In genomic region chr2:37917281-37918228, GRCh38 we compare ENCODE assay signal across 23 cellular contexts. TPM values are rescaled to one million over a fixed set of nuclear protein-coding genes. Genes with fewer than 3 reads are reported as not detected.
DNase-seq lines count a peak whose midpoint lies in the region; ATAC-seq, FAIRE-seq and TF ChIP-seq lines count a peak whose summit lies in the region.
"Had no signal": no experiment of that assay in that cellular context is flagged by ENCODE, and none has a peak within 500 bp of the region (broad histone marks: within the 10 kb centered on the region; RNA-seq: fewer than 3 reads in every experiment).

No MANE protein-coding gene starts in this region.

- no CpG with 5 or more reads among the region's 9 CpGs for WGBS in IMR-90 (ENCODE audit: extremely low coverage in 2 of 2, insufficient read length in 1 of 2), 2 experiments
- 74% methylated on average over 9 of the region's 9 CpGs for WGBS in mammary epithelial cell (ENCODE audit: low coverage, missing lambda C conversion rate)

- no peak overlapping the region for H2AK9ac ChIP-seq in IMR-90 (replicated peaks; ENCODE audit: low read depth, low read length, poor library complexity)

- 0 out of 4 replicates have a peak, but pooled peaks cover 0 to 5% of the 10 kb centered on the region in 2 experiments for H3K79me1 ChIP-seq in IMR-90 (ENCODE audit: low read depth in 1 of 2, low read length in 2 of 2)

- H3K4me2 ChIP-seq in IMR-90 (ENCODE audit: low read depth, low read length) (peak overlapping the region; percentile 35; the same call in 1 of the 2 replicates), mammary epithelial cell (ENCODE audit: insufficient read depth, low read depth, low read length) (peak overlapping the region; percentile 79), keratinocyte (ENCODE audit: control insufficient read depth, extremely low read depth, insufficient read depth, low read depth, low read length) (peak overlapping the region; percentile 74)
- H3K4me2 ChIP-seq: smooth muscle cell had no signal

- no peak overlapping the region for H3K4ac ChIP-seq in IMR-90 (ENCODE audit: low read depth, low read length)

- H2BK5ac ChIP-seq in IMR-90 (ENCODE audit: low read depth, low read length, poor library complexity, severe bottlenecking) = peak overlapping the region; percentile 64

- no peak overlapping the region for H3K56ac ChIP-seq in IMR-90 (ENCODE audit: extremely low read depth, insufficient read depth, low read length)

- no peaks in the 10 kb centered on the region for H3K36me3 ChIP-seq in IMR-90 (ENCODE audit: control insufficient read depth, insufficient read depth, low read length)
- no peaks in the 10 kb centered on the region for H3K36me3 ChIP-seq in mammary epithelial cell (ENCODE audit: insufficient read depth, low read length)
- H3K36me3 ChIP-seq in keratinocyte (ENCODE audit: control insufficient read depth in 2 of 2, extremely low read depth in 1 of 2, insufficient read depth in 2 of 2, low read length in 2 of 2) = no peaks in the 10 kb centered on the region
- H3K36me3 ChIP-seq in stomach smooth muscle (ENCODE audit: control insufficient read depth in 2 of 2, insufficient read depth in 2 of 2, low read length in 2 of 2) = no peaks in the 10 kb centered on the region
- H3K36me3 ChIP-seq in left lung = no peaks in the 10 kb centered on the region
- H3K36me3 ChIP-seq in HAP-1 (replicated peaks) = no peaks in the 10 kb centered on the region
- H3K36me3 ChIP-seq: heart left ventricle, tibial artery had no signal

- H3K79me2 ChIP-seq in mammary epithelial cell (ENCODE audit: insufficient read depth, low read length) = no peaks in the 10 kb centered on the region
- H3K79me2 ChIP-seq in keratinocyte (ENCODE audit: control insufficient read depth, insufficient read depth, low read length) = no peaks in the 10 kb centered on the region

- H4K8ac ChIP-seq in IMR-90 (ENCODE audit: low read depth in 2 of 2, low read length in 2 of 2) = no peak overlapping the region

- peaks cover 7% of the 10 kb centered on the region for H3K4me1 ChIP-seq in IMR-90 (ENCODE audit: control insufficient read depth, insufficient read depth, low read length)
- H3K4me1 ChIP-seq in mammary epithelial cell (ENCODE audit: insufficient read depth, low read length) = peaks cover 24% of the 10 kb centered on the region
- H3K4me1 ChIP-seq in keratinocyte (ENCODE audit: control insufficient read depth, extremely low read depth, insufficient read depth, low read length) = peaks cover 24% of the 10 kb centered on the region
- H3K4me1 ChIP-seq in stomach smooth muscle (ENCODE audit: control insufficient read depth, insufficient read depth, low read length) = peaks cover 12% of the 10 kb centered on the region
- peaks cover 4 to 25% of the 10 kb centered on the region in 2 donors for H3K4me1 ChIP-seq in left lung
- H3K4me1 ChIP-seq in HAP-1 = peaks cover 19% of the 10 kb centered on the region

- peak overlapping the region; percentile 2; the same call in 1 of the 2 replicates for H4K91ac ChIP-seq in IMR-90 (ENCODE audit: insufficient read depth, low read depth, low read length)

- H3K9me3 ChIP-seq in IMR-90 (ENCODE audit: control insufficient read depth, insufficient read depth, low read length) (no peaks in the 10 kb centered on the region), mammary epithelial cell (replicated peaks; ENCODE audit: insufficient read depth, low read length) (no peaks in the 10 kb centered on the region), keratinocyte (ENCODE audit: control insufficient read depth, low read depth, low read length) (no peaks in the 10 kb centered on the region), stomach smooth muscle (ENCODE audit: control insufficient read depth in 2 of 2, low read length in 2 of 2) (no peaks in the 10 kb centered on the region), left lung (no peaks in the 10 kb centered on the region), HAP-1 (no peaks in the 10 kb centered on the region)
- H3K9me3 ChIP-seq: body of pancreas, heart left ventricle, tibial artery had no signal

- H4K5ac ChIP-seq in IMR-90 (ENCODE audit: low read depth, low read length) = no peak overlapping the region

- ATAC-seq in IMR-90 (ENCODE audit: low read depth) = no peak
- no peak for ATAC-seq in left lung
- no peak for ATAC-seq in GM18909 (IDR thresholded peaks at IDR 0.05; ENCODE audit: poor library complexity, unreplicated experiment)
- ATAC-seq: left lobe of liver; stimulated activated naive B cell treated with anti-CD40 and anti-IgM and Interleukin-4, amounts not matched to agents 10 μg/mL and 1 μg/mL and 100 μg/mL, for 72 hours had no signal

- H3K27me3 ChIP-seq in IMR-90 (ENCODE audit: control insufficient read depth, insufficient read depth, low read length) (no peaks in the 10 kb centered on the region), mammary epithelial cell (ENCODE audit: insufficient read depth, low read length) (no peaks in the 10 kb centered on the region), keratinocyte (ENCODE audit: control insufficient read depth, extremely low read depth, insufficient read depth, low read length) (no peaks in the 10 kb centered on the region), stomach smooth muscle (ENCODE audit: control insufficient read depth in 1 of 2, insufficient read depth in 2 of 2, low read length in 2 of 2) (no peaks in the 10 kb centered on the region), left lung (no peaks in the 10 kb centered on the region), HAP-1 (ENCODE audit: low read depth) (no peaks in the 10 kb centered on the region)
- H3K27me3 ChIP-seq: body of pancreas, heart left ventricle, tibial artery had no signal

- POLR2A ChIA-PET in IMR-90 (lab: Charles Lee; ENCODE audit: unreplicated experiment) = no interaction called here

- DNase-seq in IMR-90 = no peak
- DNase-seq in mammary epithelial cell = no peak
- no peak for DNase-seq in keratinocyte (ENCODE audit: low read depth, low spot score)
- DNase-seq in nucleus accumbens (lab: John Stamatoyannopoulos, UW) = no peak
- no peak for DNase-seq in left lung
- no peak for DNase-seq in HAP-1 (ENCODE audit: low spot score in 2 of 2)
- DNase-seq: activated CD4-positive, alpha-beta T cell treated with anti-CD3 and anti-CD28 coated beads, Interleukin-2, amount 50 U/mL, for 1 hour; activated naive CD8-positive, alpha-beta T cell treated with anti-CD3 and anti-CD28 coated beads, Interleukin-2, amount 10 ng/mL, durations not matched to agents 7 days and 5 days; effector memory CD4-positive, alpha-beta T cell; KBM-7; NCI-H146; NCI-H524 treated with DMSO at 0.1 percent for 48 hours; stimulated activated naive B cell treated with anti-CD40 and anti-IgM and Interleukin-4, amounts not matched to agents 10 μg/mL and 1 μg/mL and 100 μg/mL, for 72 hours had no signal

- BruUV-seq in IMR-90 (replicated peaks; lab: Mats Ljungman, UMichigan) (no TSS peak), mammary epithelial cell (replicated peaks; lab: Mats Ljungman, UMichigan) (TSS peak; percentile 99)

- no peak for TF ChIP-seq CTCF in IMR-90 (conservative IDR thresholded peaks at IDR 0.05; ENCODE audit: low read depth, low read length)
- TF ChIP-seq CTCF in mammary epithelial cell (conservative IDR thresholded peaks at IDR 0.05 in 1 of 2, IDR thresholded peaks at IDR 0.05 in 1 of 2; ENCODE audit: extremely low read depth in 1 of 2, insufficient read depth in 1 of 2, low read depth in 1 of 2, low read length in 2 of 2) = no peak
- TF ChIP-seq CTCF in keratinocyte (optimal IDR thresholded peaks at IDR 0.05 in 1 of 3, IDR thresholded peaks at IDR 0.05 in 1 of 3, conservative IDR thresholded peaks at IDR 0.05 in 1 of 3; ENCODE audit: extremely low read depth in 1 of 3, insufficient read depth in 2 of 3, low read length in 3 of 3) = no peak
- TF ChIP-seq CTCF in left lung (IDR thresholded peaks at IDR 0.05) = no peak

- no peak overlapping the region for H3K4me3 ChIP-seq in IMR-90 (ENCODE audit: insufficient read depth, low read depth, low read length)
- H3K4me3 ChIP-seq in mammary epithelial cell (replicated peaks in 1 of 3; ENCODE audit: insufficient read depth in 1 of 3, low read depth in 2 of 3, low read length in 3 of 3) = no peak overlapping the region
- H3K4me3 ChIP-seq in keratinocyte (ENCODE audit: control insufficient read depth in 2 of 3, extremely low read depth in 1 of 3, insufficient read depth in 2 of 3, low read depth in 1 of 3, low read length in 3 of 3) = peak overlapping the region in 1 of 3 experiments; percentile 26
- peak overlapping the region; percentile 45 to 47 for H3K4me3 ChIP-seq in stomach smooth muscle (ENCODE audit: low read length in 2 of 2)
- H3K4me3 ChIP-seq in left lung = no peak overlapping the region
- H3K4me3 ChIP-seq in HAP-1 = no peak overlapping the region
- H3K4me3 ChIP-seq: body of pancreas, SK-N-MC, smooth muscle cell, tibial artery had no signal

- no peak overlapping the region for H2AK5ac ChIP-seq in IMR-90 (ENCODE audit: low read depth, low read length)

- no peak overlapping the region for H2AFZ ChIP-seq in IMR-90 (replicated peaks; ENCODE audit: low read length, poor library complexity)
- H2AFZ ChIP-seq in mammary epithelial cell (ENCODE audit: low read depth, low read length) = no peak overlapping the region
- H2AFZ ChIP-seq in keratinocyte (ENCODE audit: control insufficient read depth, low read length) = peak overlapping the region; percentile 14

- in situ Hi-C loops in IMR-90 (cut with MboI; ENCODE audit: low sequenced_read_pairs) (no loop called here), mammary epithelial cell (cut with MboI; ENCODE audit: low sequenced_read_pairs in 2 of 2) (no loop called here), HAP-1 (cut with MboI; ENCODE audit: low sequenced_read_pairs) (no loop called here)

- intact Hi-C loops in IMR-90 (cut with micrococcal nuclease) (no loop called here), mammary epithelial cell (cut with micrococcal nuclease) (no loop called here), left lung (cut with DNase I) (no loop called here)

- no peak overlapping the region; the same call in 1 of the 2 replicates for H3K9ac ChIP-seq in IMR-90 (ENCODE audit: low read depth, low read length)
- no peak overlapping the region for H3K9ac ChIP-seq in mammary epithelial cell (ENCODE audit: insufficient read depth, low read length)
- H3K9ac ChIP-seq in keratinocyte (ENCODE audit: control insufficient read depth, extremely low read depth, insufficient read depth, low read length) = no peak overlapping the region
- H3K9ac ChIP-seq in stomach smooth muscle (ENCODE audit: low read length in 2 of 2) = peak overlapping the region in 1 of 2 donors; percentile 49

- H3K14ac ChIP-seq in IMR-90 (replicated peaks; ENCODE audit: low read depth, low read length) = no peak overlapping the region; the same call in 1 of the 2 replicates

- no peak for FAIRE-seq in keratinocyte (lab: Jason Lieb, UNC)
- FAIRE-seq: colon, D721Med had no signal

- H3K9me1 ChIP-seq in IMR-90 (ENCODE audit: insufficient read depth, low read length) (peaks cover 3% of the 10 kb centered on the region; the same call in 1 of the 2 replicates), keratinocyte (ENCODE audit: control insufficient read depth, extremely low read depth, insufficient read depth, low read length) (no peaks in the 10 kb centered on the region)

- no peak for TF ChIP-seq POLR2A in IMR-90 (IDR thresholded peaks at IDR 0.05; ENCODE audit: low read depth, low read length)

- no peak overlapping the region for H3K27ac ChIP-seq in IMR-90 (ENCODE audit: insufficient read depth, low read length)
- peak overlapping the region; percentile 59 for H3K27ac ChIP-seq in mammary epithelial cell (ENCODE audit: insufficient read depth, low read depth, low read length)
- H3K27ac ChIP-seq in keratinocyte (ENCODE audit: control insufficient read depth, insufficient read depth, low read length) = peak overlapping the region; percentile 30
- peak overlapping the region; percentile 69 for H3K27ac ChIP-seq in stomach smooth muscle (ENCODE audit: low read length)
- peak overlapping the region in 1 of 2 donors; percentile 35 for H3K27ac ChIP-seq in left lung
- H3K27ac ChIP-seq: SK-N-MC, tibial artery had no signal

- 0 out of 3 replicates have a peak overlapping the region, but pooled peaks have one; percentile 11 for H2BK15ac ChIP-seq in IMR-90 (ENCODE audit: low read depth, low read length)

- H3K18ac ChIP-seq in IMR-90 (ENCODE audit: low read depth, low read length) = peak overlapping the region; percentile 31; the same call in 1 of the 2 replicates

- no peak for TF ChIP-seq RAD21 in IMR-90 (IDR thresholded peaks at IDR 0.05; ENCODE audit: low read length)

- H4K20me1 ChIP-seq in IMR-90 (ENCODE audit: insufficient read depth, low read length) = no peaks in the 10 kb centered on the region
- no peaks in the 10 kb centered on the region for H4K20me1 ChIP-seq in mammary epithelial cell (ENCODE audit: insufficient read depth, low read length)
- H4K20me1 ChIP-seq in keratinocyte (ENCODE audit: control insufficient read depth, extremely low read depth, insufficient read depth, low read length) = no peaks in the 10 kb centered on the region

- H2BK120ac ChIP-seq in IMR-90 (ENCODE audit: low read depth, low read length) = peak overlapping the region; percentile 1; the same call in 1 of the 2 replicates

- H3K23ac ChIP-seq in IMR-90 (ENCODE audit: low read depth, low read length) = no peak overlapping the region

- dilution Hi-C loops in IMR-90 (cut with HindIII; ENCODE audit: low sequenced_read_pairs, unreplicated experiment) = no loop called here
- dilution Hi-C loops in mammary epithelial cell (cut with HindIII; ENCODE audit: low sequenced_read_pairs) = no loop called here
- dilution Hi-C loops in keratinocyte (cut with MboI; ENCODE audit: extremely low pct_ligation_motif_present, low sequenced_read_pairs) = no loop called here

- CTCF ChIA-PET in IMR-90 (lab: Yijun Ruan, JAX) (no interaction called here), mammary epithelial cell (lab: Charles Lee; ENCODE audit: low non-redundant PET) (no interaction called here)

- H2BK20ac ChIP-seq in IMR-90 (ENCODE audit: low read depth, low read length) = 0 out of 2 replicates have a peak overlapping the region, but pooled peaks have one; percentile 8

RNA-seq across cellular contexts. Expression of gene RMDN2, which starts 7.5 kb away (rescaled TPM):
- 2.3 and 5.8 TPM in 2 replicates for total RNA-seq in IMR-90 (2012; rRNA removed)
- polyA plus RNA-seq in IMR-90 (2012; rRNA removed) = 3.0 TPM in 2 replicates
- polyA plus RNA-seq in IMR-90 (2012; cell fraction: cytosol; rRNA removed) = 0.24 and 0.30 TPM in 2 replicates
- polyA plus RNA-seq in IMR-90 (2012; cell fraction: nucleus; rRNA removed; ENCODE audit: low replicate concordance) = 0.32 and 4.1 TPM in 2 replicates
- 10 to 100 TPM in 1 of 2 donors, 1 to 10 TPM in 1; 5.4 to 12.5 TPM for total RNA-seq in mammary epithelial cell
- polyA plus RNA-seq in mammary epithelial cell = 3.1 TPM
- polyA minus RNA-seq in mammary epithelial cell = not detected
- 6.2 to 9.3 TPM (median 7.1 TPM) in 3 replicates for polyA plus RNA-seq in keratinocyte
- 0.89 TPM for polyA plus RNA-seq in keratinocyte (2011; ENCODE audit: low read depth)
- polyA plus RNA-seq in keratinocyte (2011; cell fraction: cytosol; rRNA removed) = 4.7 and 9.4 TPM in 2 replicates
- polyA plus RNA-seq in keratinocyte (2011; cell fraction: nucleus; rRNA removed) = 11.7 and 15.4 TPM in 2 replicates
- 1.7 and 5.9 TPM in 2 replicates for polyA plus RNA-seq in keratinocyte (2012; ENCODE audit: low replicate concordance)
- polyA minus RNA-seq in keratinocyte = 2.9 to 3.7 TPM in 2 of 3 replicates, not detected in the other
- 2.3 TPM for polyA minus RNA-seq in keratinocyte (2011; cell fraction: cytosol; rRNA and poly(A)+ RNA removed)
- polyA minus RNA-seq in keratinocyte (2011; cell fraction: nucleus; rRNA and poly(A)+ RNA removed) = 3.8 and 13.7 TPM in 2 replicates
- total RNA-seq in left lung = 10 to 100 TPM; 16.4 to 17.8 TPM

Comparison
In these comparisons a context has a peak if more than half of its experiments do, and no peak if none do; other contexts are left out.
1. H3K4me3 ChIP-seq: peak in stomach smooth muscle (2 of 2); none in IMR-90 (single experiment), mammary epithelial cell (0 of 3), left lung (0 of 2) and HAP-1 (single experiment).
2. Peak in every context shown above with its lines, with median percentiles within 50 percentile points of each other: H3K4me2 ChIP-seq.